Comparison of ENCODE assay signal across 1 cellular context in the genomic region with DNA sequence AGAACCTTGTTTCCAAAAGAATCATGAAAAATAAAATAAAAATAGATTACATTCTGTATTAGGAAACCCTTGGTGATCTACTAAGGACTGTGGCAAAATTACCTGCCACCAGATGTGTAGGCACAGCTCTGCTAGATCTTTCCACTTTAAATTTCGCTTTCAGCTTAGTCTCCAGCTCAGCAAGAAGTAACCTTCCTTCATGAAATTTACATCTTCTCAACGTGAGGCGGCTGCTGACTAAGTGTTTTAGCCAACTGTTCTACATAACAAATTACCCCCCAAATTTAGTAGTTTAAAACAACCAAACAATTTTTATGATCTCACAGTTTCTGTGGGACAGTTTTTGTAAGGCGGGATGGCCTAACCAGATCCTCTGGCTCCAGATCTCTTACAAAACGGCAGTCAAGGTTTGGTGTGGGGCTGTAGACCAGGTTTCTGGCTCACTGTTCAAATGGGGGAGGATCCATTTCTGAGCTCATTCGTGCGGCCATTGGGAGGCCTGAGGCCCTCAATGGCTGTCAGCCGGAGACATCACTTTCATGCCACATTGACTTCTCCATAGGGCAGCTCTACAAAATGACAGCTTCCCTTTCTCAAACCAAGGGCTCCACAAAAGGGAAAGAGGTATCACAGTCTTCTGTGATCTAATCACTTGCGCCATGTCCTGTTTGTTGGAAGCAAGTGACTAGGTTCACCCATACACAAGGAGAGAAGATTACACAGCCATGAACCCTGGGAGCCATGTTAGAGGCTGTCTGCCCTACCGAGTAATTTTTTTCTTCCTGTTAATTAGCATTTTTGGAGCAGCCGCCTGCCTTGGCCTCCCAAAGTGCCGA.
TF ChIP-seq lines count a peak whose summit lies in the region.

No MANE protein-coding gene starts in this region.

TF ChIP-seq in HCT116, 20 proteins besides CTCF, POLR2A, EP300 and RAD21:
- TF ChIP-seq ELF1 (IDR thresholded peaks at IDR 0.05; ENCODE audit: borderline replicate concordance, low read depth) = no peak
- no peak for TF ChIP-seq SIN3A (IDR thresholded peaks at IDR 0.05; ENCODE audit: low read depth)
- no peak for TF ChIP-seq FOSL1 (IDR thresholded peaks at IDR 0.05; ENCODE audit: low read depth)
- TF ChIP-seq JUND (IDR thresholded peaks at IDR 0.05) = no peak
- TF ChIP-seq, protein P1, sequence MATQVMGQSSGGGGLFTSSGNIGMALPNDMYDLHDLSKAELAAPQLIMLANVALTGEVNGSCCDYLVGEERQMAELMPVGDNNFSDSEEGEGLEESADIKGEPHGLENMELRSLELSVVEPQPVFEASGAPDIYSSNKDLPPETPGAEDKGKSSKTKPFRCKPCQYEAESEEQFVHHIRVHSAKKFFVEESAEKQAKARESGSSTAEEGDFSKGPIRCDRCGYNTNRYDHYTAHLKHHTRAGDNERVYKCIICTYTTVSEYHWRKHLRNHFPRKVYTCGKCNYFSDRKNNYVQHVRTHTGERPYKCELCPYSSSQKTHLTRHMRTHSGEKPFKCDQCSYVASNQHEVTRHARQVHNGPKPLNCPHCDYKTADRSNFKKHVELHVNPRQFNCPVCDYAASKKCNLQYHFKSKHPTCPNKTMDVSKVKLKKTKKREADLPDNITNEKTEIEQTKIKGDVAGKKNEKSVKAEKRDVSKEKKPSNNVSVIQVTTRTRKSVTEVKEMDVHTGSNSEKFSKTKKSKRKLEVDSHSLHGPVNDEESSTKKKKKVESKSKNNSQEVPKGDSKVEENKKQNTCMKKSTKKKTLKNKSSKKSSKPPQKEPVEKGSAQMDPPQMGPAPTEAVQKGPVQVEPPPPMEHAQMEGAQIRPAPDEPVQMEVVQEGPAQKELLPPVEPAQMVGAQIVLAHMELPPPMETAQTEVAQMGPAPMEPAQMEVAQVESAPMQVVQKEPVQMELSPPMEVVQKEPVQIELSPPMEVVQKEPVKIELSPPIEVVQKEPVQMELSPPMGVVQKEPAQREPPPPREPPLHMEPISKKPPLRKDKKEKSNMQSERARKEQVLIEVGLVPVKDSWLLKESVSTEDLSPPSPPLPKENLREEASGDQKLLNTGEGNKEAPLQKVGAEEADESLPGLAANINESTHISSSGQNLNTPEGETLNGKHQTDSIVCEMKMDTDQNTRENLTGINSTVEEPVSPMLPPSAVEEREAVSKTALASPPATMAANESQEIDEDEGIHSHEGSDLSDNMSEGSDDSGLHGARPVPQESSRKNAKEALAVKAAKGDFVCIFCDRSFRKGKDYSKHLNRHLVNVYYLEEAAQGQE (IDR thresholded peaks at IDR 0.05; ENCODE audit: low read depth) = no peak
- TF ChIP-seq, protein P2, sequence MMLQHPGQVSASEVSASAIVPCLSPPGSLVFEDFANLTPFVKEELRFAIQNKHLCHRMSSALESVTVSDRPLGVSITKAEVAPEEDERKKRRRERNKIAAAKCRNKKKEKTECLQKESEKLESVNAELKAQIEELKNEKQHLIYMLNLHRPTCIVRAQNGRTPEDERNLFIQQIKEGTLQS (IDR thresholded peaks at IDR 0.05) = no peak
- TF ChIP-seq TCF7L2 (IDR thresholded peaks at IDR 0.05; ENCODE audit: borderline replicate concordance, extremely low read depth, insufficient read depth, insufficient read length) = no peak
- TF ChIP-seq CBX3 (IDR thresholded peaks at IDR 0.05; ENCODE audit: low read depth) = no peak
- TF ChIP-seq EZH2phosphoT487 (IDR thresholded peaks at IDR 0.05; ENCODE audit: borderline replicate concordance) = no peak
- TF ChIP-seq EGR1 (IDR thresholded peaks at IDR 0.05; ENCODE audit: low read depth) = no peak
- TF ChIP-seq SRF (IDR thresholded peaks at IDR 0.05; ENCODE audit: low read depth) = no peak
- TF ChIP-seq ZNF274 (IDR thresholded peaks at IDR 0.05; ENCODE audit: low read depth, low read length) = no peak
- TF ChIP-seq, protein P3, sequence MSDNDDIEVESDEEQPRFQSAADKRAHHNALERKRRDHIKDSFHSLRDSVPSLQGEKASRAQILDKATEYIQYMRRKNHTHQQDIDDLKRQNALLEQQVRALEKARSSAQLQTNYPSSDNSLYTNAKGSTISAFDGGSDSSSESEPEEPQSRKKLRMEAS (IDR thresholded peaks at IDR 0.05) = no peak
- TF ChIP-seq ZFX (IDR thresholded peaks at IDR 0.05) = no peak
- TF ChIP-seq EZH2 (IDR thresholded peaks at IDR 0.05) = no peak
- TF ChIP-seq SP1 (IDR thresholded peaks at IDR 0.05; ENCODE audit: low read depth) = no peak
- TF ChIP-seq POLR2AphosphoS5 (IDR thresholded peaks at IDR 0.05; ENCODE audit: low read depth, low read length) = no peak
- TF ChIP-seq YY1 (IDR thresholded peaks at IDR 0.05; ENCODE audit: extremely low read depth, insufficient replicate concordance, low read depth, low read length) = no peak
- TF ChIP-seq CEBPB (IDR thresholded peaks at IDR 0.05; ENCODE audit: low read depth) = no peak
